8 cellular contexts compared by ENCODE assay signal in genomic region chr6:138987299-138987642, GRCh38. TPM values are rescaled to one million over a fixed set of nuclear protein-coding genes. Genes with fewer than 3 reads are reported as not detected.
A peak's percentile ranks its signal among the peaks of the same experiment; 100 is the strongest.
DNase-seq lines count a peak whose midpoint lies in the region; ATAC-seq and TF ChIP-seq lines count a peak whose summit lies in the region.

No MANE protein-coding gene starts in this region.

- H3K27ac Mint-ChIP-seq in CD14-positive monocyte: peak overlapping the region; percentile 12 to 89 (median 62)

- intact Hi-C loops in CD14-positive monocyte (cut with micrococcal nuclease): loop anchor here (5.0 to 10.0 kb wide), 4 partner anchors 35 to 172 kb away; partner anchors contain the start of gene ABRACL (in 1 of the 2)

- no peak for TF ChIP-seq CTCF in CD14-positive monocyte (IDR thresholded peaks at IDR 0.05)
- TF ChIP-seq CTCF in suprapubic skin (IDR thresholded peaks at IDR 0.05): no peak

- peaks cover 0 to 5% (median under 1%) of the 10 kb centered on the region in 7 donors for H3K9me3 Mint-ChIP-seq in CD14-positive monocyte

- peaks cover 9% of the 10 kb centered on the region for H3K4me1 Mint-ChIP-seq in CD14-positive monocyte

- peak overlapping the region; percentile 90 for H3K4me3 ChIP-seq in suprapubic skin

- 1% methylated on average over 19 to 30 of the region's 30 CpGs for WGBS in adipose tissue, 3 donors
- 0% methylated on average over 4 of the region's 30 CpGs for WGBS in suprapubic skin

- peak; percentile 2 for ATAC-seq in HG02840 (IDR thresholded peaks at IDR 0.05; ENCODE audit: low FRiP score, unreplicated experiment)

- TF ChIP-seq POLR2A in suprapubic skin (IDR thresholded peaks at IDR 0.05): no peak

- TF ChIP-seq EP300 in suprapubic skin (IDR thresholded peaks at IDR 0.05): no peak

- peak overlapping the region; percentile 38 for H3K27ac ChIP-seq in adipose tissue (ENCODE audit: low read depth, low read length)
- H3K27ac ChIP-seq in suprapubic skin: peak overlapping the region; percentile 94

- peak overlapping the region; percentile 88 to 97 for H3K4me3 Mint-ChIP-seq in CD14-positive monocyte

- H3K4me1 ChIP-seq in suprapubic skin: peaks cover 37% of the 10 kb centered on the region

- no peaks in the 10 kb centered on the region for H3K36me3 Mint-ChIP-seq in CD14-positive monocyte

- no peaks in the 10 kb centered on the region for H3K36me3 ChIP-seq in suprapubic skin

- peaks cover 1 to 2% (median 1%) of the 10 kb centered on the region in 3 donors for H3K27me3 Mint-ChIP-seq in CD14-positive monocyte (ENCODE audit: low read depth in 3 of 3)

- no peaks in the 10 kb centered on the region for H3K9me3 ChIP-seq in suprapubic skin

- DNase-seq in CD14-positive monocyte (ENCODE audit: low spot score) (no peak), islet precursor cell (peak; percentile 66), suprapubic skin (ENCODE audit: low spot score in 2 of 2) (peak in 1 of 2 donors; percentile 74), DMS153 (lab: John Stamatoyannopoulos, UW) (no peak), cerebellum (ENCODE audit: low spot score) (no peak)
- DNase-seq in central memory CD4-positive, alpha-beta T cell: no peak

- H3K27me3 ChIP-seq in suprapubic skin: no peaks in the 10 kb centered on the region

RNA-seq across cellular contexts. Expression of gene REPS1, which starts 0.8 kb away (rescaled TPM):
- polyA plus RNA-seq in CD14-positive monocyte: 10 to 100 TPM; 11.9 to 14.0 TPM
- 10 to 100 TPM; 12.5 to 19.9 (median 13.2) TPM for polyA plus RNA-seq in adipose tissue
- 100 to 1,000 TPM in 1 of 4 donors, 10 to 100 TPM in 3; 44.5 to 187 (median 70.4) TPM for total RNA-seq in suprapubic skin
- total RNA-seq in cerebellum: 103 TPM

RNA-seq across cellular contexts. Expression of gene ABRACL, which starts 41.3 kb away (rescaled TPM):
- polyA plus RNA-seq in CD14-positive monocyte (100 to 1,000 TPM; 142 to 174 TPM), adipose tissue (10 to 100 TPM; 12.4 to 32.7 (median 22.9) TPM)
- total RNA-seq in suprapubic skin (10 to 100 TPM; 12.0 to 25.0 (median 16.0) TPM), cerebellum (17.4 TPM)
